In genomic region chr13:56189978-56190377, GRCh38 we compare ENCODE assay signal across 38 cellular contexts.
"Had no signal": no experiment of that assay in that cellular context is flagged by ENCODE, and none has a peak within 500 bp of the region (broad histone marks: within the 10 kb centered on the region; RNA-seq: fewer than 3 reads in every experiment).

No MANE protein-coding gene starts in this region.

- H3K27ac ChIP-seq: body of pancreas, brain microvascular endothelial cell, breast epithelium, cardiac muscle cell, WERI-Rb-1 had no signal

- H3K4me3 ChIP-seq: body of pancreas, breast epithelium, cardiac muscle cell had no signal

- H3K27ac Mint-ChIP-seq: activated CD4-positive, alpha-beta memory T cell treated with anti-CD3 and anti-CD28 coated beads, Interleukin-2, amount 10 ng/mL, durations not matched to agents 7 days and 5 days; activated CD4-positive, alpha-beta T cell treated with anti-CD3 and anti-CD28 coated beads for 36 hours; activated CD4-positive, alpha-beta T cell treated with anti-CD3 and anti-CD28 coated beads, Interleukin-2, amount 10 ng/mL, durations not matched to agents 7 days and 5 days; activated CD8-positive, alpha-beta memory T cell treated with anti-CD3 and anti-CD28 coated beads, Interleukin-2, amount 10 ng/mL, durations not matched to agents 7 days and 5 days; activated CD8-positive, alpha-beta T cell treated with anti-CD3 and anti-CD28 coated beads, Interleukin-2, amount 10 ng/mL, durations not matched to agents 7 days and 5 days; activated naive CD4-positive, alpha-beta T cell treated with anti-CD3 and anti-CD28 coated beads, Interleukin-2, amount 10 ng/mL, durations not matched to agents 7 days and 5 days; activated naive CD4-positive, alpha-beta T cell treated with anti-CD3 and anti-CD28 coated beads, Interleukin-2, amount 50 U/mL, for 24 hours; activated naive CD8-positive, alpha-beta T cell; activated naive CD8-positive, alpha-beta T cell treated with anti-CD3 and anti-CD28 coated beads, Interleukin-2, amount 10 ng/mL, durations not matched to agents 7 days and 5 days; activated naive CD8-positive, alpha-beta T cell treated with anti-CD3 and anti-CD28 coated beads, Interleukin-2, amount 50 U/mL, for 24 hours; activated T-cell treated with anti-CD3 and anti-CD28 coated beads, Interleukin-2, amount 50 U/mL, for 72 hours; activated T-helper 1 cell treated with anti-CD3 and anti-CD28 coated beads, Interleukin-12 subunit alpha, Interleukin-12 subunit beta, Interleukin-2, Interleukin-4 antibody, amounts not matched to agents 30 ng/mL and 10 ng/mL and 1 ng/mL, durations not matched to agents 14 hours and 24 hours and 36 hours; activated T-helper 17 cell treated with anti-CD3 and anti-CD28 coated beads, Interleukin-2, amount 50 U/mL, for 72 hours; T-cell; T-helper 17 cell; WTC11 had no signal

- H3K36me3 Mint-ChIP-seq: activated CD8-positive, alpha-beta memory T cell treated with anti-CD3 and anti-CD28 coated beads, Interleukin-2, amount 10 ng/mL, durations not matched to agents 7 days and 5 days; activated naive CD4-positive, alpha-beta T cell treated with anti-CD3 and anti-CD28 coated beads, Interleukin-2, amount 10 ng/mL, durations not matched to agents 7 days and 5 days; activated naive CD4-positive, alpha-beta T cell treated with anti-CD3 and anti-CD28 coated beads, Interleukin-2, amount 50 U/mL, for 24 hours; activated naive CD8-positive, alpha-beta T cell; activated naive CD8-positive, alpha-beta T cell treated with anti-CD3 and anti-CD28 coated beads, Interleukin-2, amount 10 ng/mL, durations not matched to agents 7 days and 5 days; T-cell had no signal

- H3K27me3 ChIP-seq: body of pancreas, brain microvascular endothelial cell, breast epithelium, cardiac muscle cell had no signal

- H3K4me1 Mint-ChIP-seq: activated CD4-positive, alpha-beta memory T cell treated with anti-CD3 and anti-CD28 coated beads, Interleukin-2, amount 10 ng/mL, durations not matched to agents 7 days and 5 days; activated CD4-positive, alpha-beta T cell treated with anti-CD3 and anti-CD28 coated beads for 36 hours; activated CD4-positive, alpha-beta T cell treated with anti-CD3 and anti-CD28 coated beads, Interleukin-2, amount 10 ng/mL, durations not matched to agents 7 days and 5 days; activated CD8-positive, alpha-beta memory T cell treated with anti-CD3 and anti-CD28 coated beads, Interleukin-2, amount 10 ng/mL, durations not matched to agents 7 days and 5 days; activated naive CD4-positive, alpha-beta T cell treated with anti-CD3 and anti-CD28 coated beads, Interleukin-2, amount 10 ng/mL, durations not matched to agents 7 days and 5 days; activated naive CD4-positive, alpha-beta T cell treated with anti-CD3 and anti-CD28 coated beads, Interleukin-2, amount 50 U/mL, for 24 hours; activated naive CD8-positive, alpha-beta T cell treated with anti-CD3 and anti-CD28 coated beads, Interleukin-2, amount 10 ng/mL, durations not matched to agents 7 days and 5 days; activated naive CD8-positive, alpha-beta T cell treated with anti-CD3 and anti-CD28 coated beads, Interleukin-2, amount 50 U/mL, for 24 hours; activated T-helper 17 cell treated with anti-CD3 and anti-CD28 coated beads, Interleukin-2, amount 50 U/mL, for 72 hours; central memory CD8-positive, alpha-beta T cell; T-cell; T-helper 17 cell; WTC11 had no signal

- DNase-seq: activated CD4-positive, alpha-beta memory T cell treated with anti-CD3 and anti-CD28 coated beads, Interleukin-2, amount 10 ng/mL, durations not matched to agents 7 days and 5 days; activated CD4-positive, alpha-beta T cell treated with anti-CD3 and anti-CD28 coated beads for 1 hour; activated CD4-positive, alpha-beta T cell treated with anti-CD3 and anti-CD28 coated beads for 36 hours; activated CD4-positive, alpha-beta T cell treated with anti-CD3 and anti-CD28 coated beads for 48 hours; activated CD4-positive, alpha-beta T cell treated with anti-CD3 and anti-CD28 coated beads, Interleukin-2, amount 10 ng/mL, durations not matched to agents 7 days and 5 days; activated CD4-positive, alpha-beta T cell treated with anti-CD3 and anti-CD28 coated beads, Interleukin-2, amount 50 U/mL, for 48 hours; activated CD4-positive, CD25-positive, alpha-beta regulatory T cell; activated CD8-positive, alpha-beta memory T cell treated with anti-CD3 and anti-CD28 coated beads for 24 hours; activated CD8-positive, alpha-beta memory T cell treated with anti-CD3 and anti-CD28 coated beads, Interleukin-2, amount 10 ng/mL, durations not matched to agents 7 days and 5 days; activated CD8-positive, alpha-beta T cell treated with anti-CD3 and anti-CD28 coated beads, Interleukin-2, amount 10 ng/mL, durations not matched to agents 7 days and 5 days; activated gamma-delta T cell; activated naive CD4-positive, alpha-beta T cell treated with anti-CD3 and anti-CD28 coated beads, Interleukin-2, amount 10 ng/mL, durations not matched to agents 7 days and 5 days; activated naive CD4-positive, alpha-beta T cell treated with Interleukin-2 at 50 U/mL for 16 hours; activated naive CD8-positive, alpha-beta T cell treated with anti-CD3 and anti-CD28 coated beads, Interleukin-2, amount 10 ng/mL, durations not matched to agents 7 days and 5 days; activated naive CD8-positive, alpha-beta T cell treated with anti-CD3 and anti-CD28 coated beads, Interleukin-2, amount 50 U/mL, for 24 hours; activated T-cell treated with anti-CD3 and anti-CD28 coated beads for 4 hours; activated T-cell treated with anti-CD3 and anti-CD28 coated beads, Interleukin-2, amount 50 U/mL, for 1 hour; activated T-cell treated with anti-CD3 and anti-CD28 coated beads, Interleukin-2, amount 50 U/mL, for 4 hours; activated T-cell treated with anti-CD3 and anti-CD28 coated beads, Interleukin-2, amount 50 U/mL, for 72 hours; amygdala; anterior cingulate cortex; body of pancreas; brain microvascular endothelial cell; caudate nucleus; cerebellar nuclear complex; T-cell; T-helper 17 cell; WERI-Rb-1 had no signal

- FAIRE-seq: astrocyte, TTC549 had no signal

- H3K4me3 Mint-ChIP-seq: activated CD4-positive, alpha-beta memory T cell treated with anti-CD3 and anti-CD28 coated beads, Interleukin-2, amount 10 ng/mL, durations not matched to agents 7 days and 5 days; activated CD4-positive, alpha-beta T cell treated with anti-CD3 and anti-CD28 coated beads for 36 hours; activated CD4-positive, alpha-beta T cell treated with anti-CD3 and anti-CD28 coated beads, Interleukin-2, amount 10 ng/mL, durations not matched to agents 7 days and 5 days; activated CD8-positive, alpha-beta memory T cell treated with anti-CD3 and anti-CD28 coated beads, Interleukin-2, amount 10 ng/mL, durations not matched to agents 7 days and 5 days; activated CD8-positive, alpha-beta T cell treated with anti-CD3 and anti-CD28 coated beads, Interleukin-2, amount 10 ng/mL, durations not matched to agents 7 days and 5 days; activated naive CD4-positive, alpha-beta T cell treated with anti-CD3 and anti-CD28 coated beads, Interleukin-2, amount 10 ng/mL, durations not matched to agents 7 days and 5 days; activated naive CD4-positive, alpha-beta T cell treated with anti-CD3 and anti-CD28 coated beads, Interleukin-2, amount 50 U/mL, for 24 hours; activated naive CD8-positive, alpha-beta T cell; activated naive CD8-positive, alpha-beta T cell treated with anti-CD3 and anti-CD28 coated beads, Interleukin-2, amount 10 ng/mL, durations not matched to agents 7 days and 5 days; activated naive CD8-positive, alpha-beta T cell treated with anti-CD3 and anti-CD28 coated beads, Interleukin-2, amount 50 U/mL, for 24 hours; activated T-cell treated with anti-CD3 and anti-CD28 coated beads, Interleukin-2, amount 50 U/mL, for 4 hours; activated T-cell treated with anti-CD3 and anti-CD28 coated beads, Interleukin-2, amount 50 U/mL, for 72 hours; activated T-helper 1 cell treated with anti-CD3 and anti-CD28 coated beads, Interleukin-12 subunit alpha, Interleukin-12 subunit beta, Interleukin-2, Interleukin-4 antibody, amounts not matched to agents 30 ng/mL and 10 ng/mL and 1 ng/mL, durations not matched to agents 14 hours and 24 hours and 36 hours; activated T-helper 17 cell treated with anti-CD3 and anti-CD28 coated beads, Interleukin-2, amount 50 U/mL, for 72 hours; central memory CD8-positive, alpha-beta T cell; T-cell; T-helper 17 cell; WTC11 had no signal

- H3K4me1 ChIP-seq: body of pancreas, breast epithelium had no signal

- H3K9me3 Mint-ChIP-seq: activated naive CD4-positive, alpha-beta T cell treated with anti-CD3 and anti-CD28 coated beads, Interleukin-2, amount 50 U/mL, for 24 hours had no signal

- H3K9me3 ChIP-seq: body of pancreas had no signal

- H3K36me3 ChIP-seq: brain microvascular endothelial cell, breast epithelium, cardiac muscle cell, WERI-Rb-1 had no signal

- H3K27me3 Mint-ChIP-seq: activated CD4-positive, alpha-beta memory T cell treated with anti-CD3 and anti-CD28 coated beads, Interleukin-2, amount 10 ng/mL, durations not matched to agents 7 days and 5 days; activated CD4-positive, alpha-beta T cell treated with anti-CD3 and anti-CD28 coated beads for 36 hours; activated CD4-positive, alpha-beta T cell treated with anti-CD3 and anti-CD28 coated beads, Interleukin-2, amount 10 ng/mL, durations not matched to agents 7 days and 5 days; activated CD8-positive, alpha-beta memory T cell treated with anti-CD3 and anti-CD28 coated beads, Interleukin-2, amount 10 ng/mL, durations not matched to agents 7 days and 5 days; activated naive CD4-positive, alpha-beta T cell treated with anti-CD3 and anti-CD28 coated beads, Interleukin-2, amount 10 ng/mL, durations not matched to agents 7 days and 5 days; activated naive CD4-positive, alpha-beta T cell treated with anti-CD3 and anti-CD28 coated beads, Interleukin-2, amount 50 U/mL, for 24 hours; activated naive CD8-positive, alpha-beta T cell; activated naive CD8-positive, alpha-beta T cell treated with anti-CD3 and anti-CD28 coated beads, Interleukin-2, amount 10 ng/mL, durations not matched to agents 7 days and 5 days; activated naive CD8-positive, alpha-beta T cell treated with anti-CD3 and anti-CD28 coated beads, Interleukin-2, amount 50 U/mL, for 24 hours; activated T-helper 17 cell treated with anti-CD3 and anti-CD28 coated beads, Interleukin-2, amount 50 U/mL, for 72 hours; central memory CD8-positive, alpha-beta T cell; T-cell; T-helper 17 cell had no signal
